ENCODE assay signal across 8 cellular contexts in the genomic region with DNA sequence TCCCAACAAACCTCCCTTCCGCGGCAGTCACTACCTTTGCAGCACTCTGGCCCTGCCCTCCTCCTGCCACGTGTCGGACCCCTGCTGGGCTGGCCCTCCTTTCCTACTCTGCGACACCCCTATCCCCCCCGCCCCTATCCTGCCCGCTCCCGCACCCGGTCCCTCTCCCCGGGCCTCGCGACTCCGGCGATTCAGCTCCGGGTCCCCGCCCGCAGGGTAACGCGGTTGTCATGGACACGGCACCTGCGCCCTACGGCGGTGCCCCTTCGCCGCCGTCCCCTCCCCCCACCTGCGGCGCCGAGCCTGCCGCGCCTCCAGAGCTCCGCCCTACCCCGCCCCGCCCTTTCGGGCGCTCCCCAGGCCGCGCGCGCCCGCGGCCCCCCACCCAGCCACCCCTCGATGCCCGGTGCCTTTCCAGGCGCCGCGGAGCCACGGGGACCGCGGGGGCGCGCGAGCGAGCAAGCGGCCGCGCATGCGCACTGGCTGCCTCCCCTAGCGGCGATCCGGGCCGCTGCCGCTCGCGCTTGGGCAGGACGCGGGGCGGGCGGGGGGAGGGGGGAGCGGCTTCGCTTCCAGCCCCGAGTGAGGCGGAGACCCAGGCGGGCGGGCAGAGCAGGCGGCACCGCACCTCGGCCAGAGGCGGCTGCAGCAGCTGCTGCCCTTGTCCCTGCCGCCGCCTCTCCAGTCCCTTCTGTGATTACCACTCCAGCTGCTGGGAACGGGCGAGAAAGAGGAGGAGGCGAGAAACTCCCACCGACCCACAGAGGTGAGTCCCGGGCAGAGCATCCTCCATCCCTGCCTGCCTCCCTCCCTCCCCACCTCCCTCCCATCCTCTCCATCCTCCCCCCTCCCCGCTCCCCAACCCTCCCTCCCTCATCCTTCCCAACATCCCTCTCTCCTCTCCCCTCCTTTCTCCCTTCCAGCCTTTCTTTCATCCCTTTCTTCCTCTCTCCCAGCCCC. TPM values are rescaled to one million over a fixed set of nuclear protein-coding genes. Genes with fewer than 3 reads are reported as not detected.
DNase-seq lines count a peak whose midpoint lies in the region; ATAC-seq and TF ChIP-seq lines count a peak whose summit lies in the region.

A gene (plus strand): TSS at position 610 of the 960 bp plus-strand sequence.

- DNase-seq in Ammon's horn (ENCODE audit: low spot score), result peak; percentile 84
- peak; percentile 94 for DNase-seq in NCI-H1105 treated with DMSO at 0.1 percent for 48 hours (lab: John Stamatoyannopoulos, UW)
- DNase-seq in UCSD-AML1 (lab: John Stamatoyannopoulos, UW; ENCODE audit: unreplicated experiment), result peak; percentile 64
- DNase-seq in glomerular visceral epithelial cell (ENCODE audit: extremely low spot score), result peak; percentile 70
- DNase-seq in osteoblast (ENCODE audit: insufficient read length, low spot score, missing footprints), result peak; percentile 98
- no peak for DNase-seq in NOMO-1 (lab: John Stamatoyannopoulos, UW; ENCODE audit: unreplicated experiment in 2 of 2)

- no peaks in the 10 kb centered on the region for H3K4me1 ChIP-seq in osteoblast (ENCODE audit: insufficient read depth, low read length)

- ATAC-seq in GM19035 (IDR thresholded peaks at IDR 0.05; ENCODE audit: unreplicated experiment) (peak; percentile 83), HG03025 (IDR thresholded peaks at IDR 0.05; ENCODE audit: low FRiP score, unreplicated experiment) (no peak)

- H3K27me3 ChIP-seq in osteoblast (ENCODE audit: insufficient read depth, low read length), result peaks cover 7% of the 10 kb centered on the region

- H2AFZ ChIP-seq in osteoblast (ENCODE audit: low read length), result peak within 1 kb of the TSS; percentile 59

- no peaks in the 10 kb centered on the region for H3K9me3 ChIP-seq in osteoblast (ENCODE audit: low read depth, low read length)

- H3K4me2 ChIP-seq in osteoblast (ENCODE audit: insufficient read depth, low read length), result peak within 1 kb of the TSS; percentile 57

- no peak for TF ChIP-seq CTCF in osteoblast (IDR thresholded peaks at IDR 0.05; ENCODE audit: extremely low read depth, low read depth, low read length)

- no peaks in the 10 kb centered on the region for H3K79me2 ChIP-seq in osteoblast (ENCODE audit: insufficient read depth, low read length)

- H3K36me3 ChIP-seq in osteoblast (ENCODE audit: insufficient read depth, low read length), result no peaks in the 10 kb centered on the region

- no peaks in the 10 kb centered on the region for H4K20me1 ChIP-seq in osteoblast (ENCODE audit: insufficient read depth, low read length)

- H3K4me3 ChIP-seq in osteoblast (ENCODE audit: insufficient read depth, low read length), result peak within 1 kb of the TSS; percentile 50

- H3K27ac ChIP-seq in osteoblast (ENCODE audit: low read depth, low read length), result no peak within 1 kb of the TSS

RNA-seq across cellular contexts. Expression of the gene that starts here (rescaled TPM):
- total RNA-seq in osteoblast, result 0.29 TPM in 1 of 2 replicates, not detected in the other

Comparison
In these comparisons a context has a peak if more than half of its experiments do, and no peak if none do; other contexts are left out.
1. Peak in DNase-seq, H3K4me3 ChIP-seq and H3K4me2 ChIP-seq in osteoblast; RNA of the gene not detected or under 1 TPM.
2. DNase-seq: peak in Ammon's horn (single experiment), NCI-H1105 treated with DMSO at 0.1 percent for 48 hours (single experiment), UCSD-AML1 (single experiment) and glomerular visceral epithelial cell (single experiment); none in NOMO-1 (0 of 2).